ENCODE assay signal across 8 cellular contexts in genomic region chr1:2391385-2392070, GRCh38. TPM values are rescaled to one million over a fixed set of nuclear protein-coding genes. Genes with fewer than 3 reads are reported as not detected.
DNase-seq lines count a peak whose midpoint lies in the region; ATAC-seq and TF ChIP-seq lines count a peak whose summit lies in the region.

MORN1 (minus strand) TSS chr1:2391554; CDS start chr1:2391533, 21 bp downstream.
RER1 (plus strand) TSS chr1:2391841; CDS start chr1:2395791, 3,950 bp downstream.

- peak; percentile 93 to 99 for DNase-seq in NCI-H526 (lab: John Stamatoyannopoulos, UW)
- DNase-seq in activated CD4-positive, alpha-beta T cell treated with anti-CD3 and anti-CD28 coated beads, Interleukin-2, amount 10 ng/mL, durations not matched to agents 24 days and 14 days: peak; percentile 100
- peak; percentile 99 for DNase-seq in colonic mucosa
- peak; percentile 99 for DNase-seq in kidney tubule cell (ENCODE audit: low spot score)
- DNase-seq in stimulated activated CD4-positive, alpha-beta T cell treated with anti-CD3 and anti-CD28 coated beads, Interleukin-1b, Interleukin-23, amount 100 ng/mL, for 1 hour (ENCODE audit: low read depth in 2 of 2): peak; percentile 93 to 97

- H3K9ac ChIP-seq in BLaER1 treated with 17β-estradiol and CSF1 and Interleukin-3, amounts not matched to agents 10 nM and 100 nM: peak within 1 kb of the TSS; percentile 84 to 95 (median 88)
- peak within 1 kb of the TSS; percentile 88 to 94 for H3K9ac ChIP-seq in colonic mucosa (ENCODE audit: low read depth in 2 of 2, low read length in 2 of 2)

- H3K4me1 Mint-ChIP-seq in activated CD4-positive, alpha-beta T cell treated with anti-CD3 and anti-CD28 coated beads, Interleukin-2, amount 10 ng/mL, durations not matched to agents 24 days and 14 days: peaks cover 23% of the 10 kb centered on the region

- H3K4me3 Mint-ChIP-seq in activated CD4-positive, alpha-beta T cell treated with anti-CD3 and anti-CD28 coated beads, Interleukin-2, amount 10 ng/mL, durations not matched to agents 24 days and 14 days: peak within 1 kb of the TSS; percentile 90

- TF ChIP-seq CTCF in colonic mucosa (IDR thresholded peaks at IDR 0.05): no peak

- intact Hi-C loops in activated CD4-positive, alpha-beta T cell treated with anti-CD3 and anti-CD28 coated beads, Interleukin-2, amount 10 ng/mL, durations not matched to agents 24 days and 14 days (cut with micrococcal nuclease): loop anchor here (1.0 to 2.0 kb wide), 3 partner anchors 21 to 135 kb away; partner anchors contain the start of genes PANK4 and PEX10
- intact Hi-C loops in colonic mucosa (cut with DNase I): no loop called here

- peak within 1 kb of the TSS; percentile 90 to 100 (median 98) for H3K4me2 ChIP-seq in BLaER1 treated with 17β-estradiol and CSF1 and Interleukin-3, amounts not matched to agents 10 nM and 100 nM

- H3K27ac Mint-ChIP-seq in activated CD4-positive, alpha-beta T cell treated with anti-CD3 and anti-CD28 coated beads, Interleukin-2, amount 10 ng/mL, durations not matched to agents 24 days and 14 days: peak within 1 kb of the TSS; percentile 68

- H3K27ac ChIP-seq in BLaER1 treated with 17β-estradiol and CSF1 and Interleukin-3, amounts not matched to agents 10 nM and 100 nM: peak within 1 kb of the TSS; percentile 73 to 93 (median 85); a peak in 21 of 22 replicates
- H3K27ac ChIP-seq in colonic mucosa: peak within 1 kb of the TSS; percentile 54

- no peaks in the 10 kb centered on the region for H3K27me3 ChIP-seq in BLaER1 treated with 17β-estradiol and CSF1 and Interleukin-3, amounts not matched to agents 10 nM and 100 nM
- no peaks in the 10 kb centered on the region for H3K27me3 ChIP-seq in colonic mucosa

- H4K20me1 ChIP-seq in BLaER1 treated with 17β-estradiol and CSF1 and Interleukin-3, amounts not matched to agents 10 nM and 100 nM: peaks cover 37 to 56% (median 41%) of the 10 kb centered on the region in 11 experiments; a peak in 21 of 22 replicates

- peak within 1 kb of the TSS; percentile 72 to 99 (median 94) for H3K4me3 ChIP-seq in BLaER1 treated with 17β-estradiol and CSF1 and Interleukin-3, amounts not matched to agents 10 nM and 100 nM
- peak within 1 kb of the TSS; percentile 72 for H3K4me3 ChIP-seq in colonic mucosa

- peaks cover 30 to 40% (median 36%) of the 10 kb centered on the region in 11 experiments for H3K36me3 ChIP-seq in BLaER1 treated with 17β-estradiol and CSF1 and Interleukin-3, amounts not matched to agents 10 nM and 100 nM
- H3K36me3 ChIP-seq in colonic mucosa: no peaks in the 10 kb centered on the region

- ATAC-seq in GM19328 (IDR thresholded peaks at IDR 0.05; ENCODE audit: unreplicated experiment): peak; percentile 87
- ATAC-seq in HG03469 (IDR thresholded peaks at IDR 0.05; ENCODE audit: unreplicated experiment): peak; percentile 90

- H3K4me1 ChIP-seq in BLaER1 treated with 17β-estradiol and CSF1 and Interleukin-3, amounts not matched to agents 10 nM and 100 nM: peaks cover 64 to 83% (median 72%) of the 10 kb centered on the region in 10 experiments
- H3K4me1 ChIP-seq in colonic mucosa: peaks cover 23% of the 10 kb centered on the region

- H3K9me3 ChIP-seq in BLaER1 treated with 17β-estradiol and CSF1 and Interleukin-3, amounts not matched to agents 10 nM and 100 nM (replicated peaks in 1 of 11): no peaks in the 10 kb centered on the region
- no peaks in the 10 kb centered on the region for H3K9me3 ChIP-seq in colonic mucosa

- no peaks in the 10 kb centered on the region for H3K27me3 Mint-ChIP-seq in activated CD4-positive, alpha-beta T cell treated with anti-CD3 and anti-CD28 coated beads, Interleukin-2, amount 10 ng/mL, durations not matched to agents 24 days and 14 days

- peaks cover 27% of the 10 kb centered on the region for H3K36me3 Mint-ChIP-seq in activated CD4-positive, alpha-beta T cell treated with anti-CD3 and anti-CD28 coated beads, Interleukin-2, amount 10 ng/mL, durations not matched to agents 24 days and 14 days (ENCODE audit: low read depth)

- no peaks in the 10 kb centered on the region for H3K9me3 Mint-ChIP-seq in activated CD4-positive, alpha-beta T cell treated with anti-CD3 and anti-CD28 coated beads, Interleukin-2, amount 10 ng/mL, durations not matched to agents 24 days and 14 days

RNA-seq across cellular contexts. Expression of gene MORN1, which starts in this region (rescaled TPM):
- 9.0 and 11.1 TPM in 2 replicates for total RNA-seq in activated CD4-positive, alpha-beta T cell treated with anti-CD3 and anti-CD28 coated beads, Interleukin-2, amount 10 ng/mL, durations not matched to agents 24 days and 14 days
- total RNA-seq in colonic mucosa: 10 to 100 TPM; 11.3 to 18.9 TPM

RNA-seq across cellular contexts. Expression of gene RER1, which starts in this region (rescaled TPM):
- 164 and 171 TPM in 2 replicates for total RNA-seq in activated CD4-positive, alpha-beta T cell treated with anti-CD3 and anti-CD28 coated beads, Interleukin-2, amount 10 ng/mL, durations not matched to agents 24 days and 14 days
- 100 to 1,000 TPM; 190 to 216 TPM for total RNA-seq in colonic mucosa

Comparison
In these comparisons a context has a peak if more than half of its experiments do, and no peak if none do; other contexts are left out.
1. Peak in every context shown above with its lines: DNase-seq, ATAC-seq, H3K4me3 ChIP-seq and H3K27ac ChIP-seq.